In the genomic region with DNA sequence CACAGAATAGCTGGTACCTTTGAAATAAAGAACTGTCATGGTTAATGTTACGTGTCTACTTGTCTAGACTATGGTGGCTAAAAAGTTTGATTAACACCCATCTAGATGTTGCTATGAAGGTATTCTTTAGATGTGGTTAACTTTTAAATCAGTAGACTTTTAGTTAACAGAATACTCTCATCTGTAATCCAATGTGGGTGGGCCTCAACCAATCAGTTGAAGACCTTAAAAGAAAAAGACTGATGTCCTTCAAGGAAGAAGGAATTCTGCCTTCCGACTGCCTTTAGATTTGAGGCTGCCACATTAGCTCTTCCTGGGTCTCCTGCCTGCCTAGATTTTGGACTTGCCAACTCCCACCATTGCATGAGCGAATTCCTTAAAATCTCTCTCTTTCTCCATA, we compare ENCODE assay signal across 33 cellular contexts.
DNase-seq lines count a peak whose midpoint lies in the region; ATAC-seq, FAIRE-seq and TF ChIP-seq lines count a peak whose summit lies in the region.
"Had no signal": no experiment of that assay in that cellular context is flagged by ENCODE, and none has a peak within 500 bp of the region (broad histone marks: within the 10 kb centered on the region; RNA-seq: fewer than 3 reads in every experiment).

No MANE protein-coding gene starts in this region.

- H2AFZ ChIP-seq in K562 (ENCODE audit: low read depth, low read length), result no peak overlapping the region

- H4K20me1 ChIP-seq in K562 (replicated peaks; ENCODE audit: control insufficient read depth, insufficient read depth, low read length), result no peaks in the 10 kb centered on the region
- H4K20me1 ChIP-seq: BLaER1; BLaER1 treated with 17β-estradiol and CSF1 and Interleukin-3, amounts not matched to agents 10 nM and 100 nM had no signal

- POLR2A ChIA-PET in HEK293 (lab: Yijun Ruan, JAX), result no interaction called here
- POLR2A ChIA-PET in K562 (lab: Yijun Ruan, JAX), result no interaction called here

- no peak for TF ChIP-seq EP300 in K562 (IDR thresholded peaks at IDR 0.05; ENCODE audit: low read length)

- peaks cover 12% of the 10 kb centered on the region for H3K4me1 ChIP-seq in HEK293 (ENCODE audit: control insufficient read depth, insufficient read depth, low read length)
- H3K4me1 ChIP-seq in K562 (replicated peaks in 1 of 2; ENCODE audit: control insufficient read depth in 2 of 2, insufficient read depth in 2 of 2, low read length in 2 of 2), result no peaks in the 10 kb centered on the region
- H3K4me1 ChIP-seq in thyroid gland, result peaks cover 56 to 71% of the 10 kb centered on the region in 2 donors
- H3K4me1 ChIP-seq: BLaER1 had no signal

- intact Hi-C loops in K562 (cut with micrococcal nuclease) (no loop called here), thyroid gland (cut with DNase I) (no loop called here)

- CTCF ChIA-PET in HEK293 (lab: Yijun Ruan, JAX) (interaction anchor here (0.5 to 1.4 kb wide), 2 partner anchors 18 to 180 kb away, joined by 4 to 5 read pairs; no protein-coding TSS in a partner anchor), K562 (lab: Yijun Ruan, JAX; ENCODE audit: low intra/inter-chr PET ratio) (no interaction called here)

- no peak for DNase-seq in K562 (ENCODE audit: extremely low read depth in 1 of 4, low spot score in 3 of 4)
- no peak for DNase-seq in thyroid gland
- no peak for DNase-seq in Kasumi-1 (lab: John Stamatoyannopoulos, UW)
- no peak for DNase-seq in SHP77 treated with DMSO at 0.1 percent for 48 hours (lab: John Stamatoyannopoulos, UW)
- DNase-seq: 8988T; ACHN; AML-193; BE2C; C1 segment of cervical spinal cord; Caco-2; Calu3; CD4-positive, alpha-beta memory T cell; CD4-positive, alpha-beta T cell; CD4-positive, CD25-positive, alpha-beta regulatory T cell; CD8-positive, alpha-beta memory T cell; CD8-positive, alpha-beta T cell; COR-L47; DMS 273 treated with DMSO at 0.1 percent for 48 hours; DMS153; DMS53; DMS79; DMS79 treated with DMSO at 0.1 percent for 48 hours; DND-41; EL had no signal

- no peak for TF ChIP-seq POLR2A in K562 (conservative IDR thresholded peaks at IDR 0.05)
- TF ChIP-seq POLR2A in thyroid gland (IDR thresholded peaks at IDR 0.05), result no peak

- in situ Hi-C loops in K562 (cut with MboI), result no loop called here

- WGBS in K562 (ENCODE audit: insufficient coverage, low coverage, missing lambda C conversion rate), result 0% methylated on average over 3 of the region's 3 CpGs
- 93 to 96% methylated on average over 3 of the region's 3 CpGs for WGBS in thyroid gland, 2 donors

- no peak for FAIRE-seq in K562 (lab: Jason Lieb, UNC)
- FAIRE-seq: A204.1, A549, D721Med had no signal

- H3K79me2 ChIP-seq in K562 (ENCODE audit: control insufficient read depth, insufficient read depth, low read length), result no peaks in the 10 kb centered on the region

- H3K9me3 ChIP-seq in HEK293 (ENCODE audit: control insufficient read depth, insufficient read depth, low read depth, low read length), result no peaks in the 10 kb centered on the region
- H3K9me3 ChIP-seq in K562 (replicated peaks; ENCODE audit: control insufficient read depth, insufficient read depth, low read depth, low read length), result no peaks in the 10 kb centered on the region
- H3K9me3 ChIP-seq in thyroid gland, result no peaks in the 10 kb centered on the region
- H3K9me3 ChIP-seq: A549, BE2C, BLaER1, Caco-2 had no signal

- no TSS peak for BruUV-seq in K562 (replicated peaks; lab: Mats Ljungman, UMichigan)

- H3K9me1 ChIP-seq in K562 (ENCODE audit: control insufficient read depth, insufficient read depth, low read length), result no peaks in the 10 kb centered on the region

- no peak for TF ChIP-seq RAD21 in K562 (CRISPR knock-in tag; conservative IDR thresholded peaks at IDR 0.05 in 1 of 2, IDR thresholded peaks at IDR 0.05 in 1 of 2)

- no peak overlapping the region for H3K4me3 ChIP-seq in HEK293 (ENCODE audit: low read depth, low read length)
- no peak overlapping the region for H3K4me3 ChIP-seq in K562
- no peak overlapping the region for H3K4me3 ChIP-seq in thyroid gland (replicated peaks in 1 of 3)
- H3K4me3 ChIP-seq: A549; BLaER1; BLaER1 treated with 17β-estradiol and CSF1 and Interleukin-3, amounts not matched to agents 10 nM and 100 nM had no signal

- no peak overlapping the region for H3K4me2 ChIP-seq in K562 (ENCODE audit: insufficient read depth, low read length)
- H3K4me2 ChIP-seq: A549; BLaER1; BLaER1 treated with 17β-estradiol and CSF1 and Interleukin-3, amounts not matched to agents 10 nM and 100 nM had no signal

- H3K36me3 ChIP-seq in HEK293 (ENCODE audit: control insufficient read depth in 2 of 2, insufficient read depth in 1 of 2, low read length in 2 of 2), result no peaks in the 10 kb centered on the region
- no peaks in the 10 kb centered on the region for H3K36me3 ChIP-seq in K562 (ENCODE audit: control insufficient read depth, insufficient read depth, low read length)
- H3K36me3 ChIP-seq in thyroid gland, result no peaks in the 10 kb centered on the region
- H3K36me3 ChIP-seq: BE2C; BLaER1; BLaER1 treated with 17β-estradiol and CSF1 and Interleukin-3, amounts not matched to agents 10 nM and 100 nM had no signal

- H3K27ac ChIP-seq in HEK293 (ENCODE audit: extremely low read depth, low read depth, low read length), result no peak overlapping the region
- H3K27ac ChIP-seq in K562 (ENCODE audit: extremely low read depth, low read depth, low read length), result no peak overlapping the region
- H3K27ac ChIP-seq in thyroid gland, result peak overlapping the region; percentile 77 to 84 (median 82)
- H3K27ac ChIP-seq: 22Rv1; A549; BLaER1; BLaER1 treated with 17β-estradiol and CSF1 and Interleukin-3, amounts not matched to agents 10 nM and 100 nM; C4-2B had no signal

- no peak for ATAC-seq in K562
- no peak for ATAC-seq in GM21381 (IDR thresholded peaks at IDR 0.05; ENCODE audit: unreplicated experiment)
- ATAC-seq: A549; CD8-positive, alpha-beta T cell had no signal

- H3K9ac ChIP-seq in K562 (ENCODE audit: insufficient read depth in 1 of 2, low read depth in 2 of 2, low read length in 2 of 2), result no peak overlapping the region
- H3K9ac ChIP-seq: BLaER1; BLaER1 treated with 17β-estradiol and CSF1 and Interleukin-3, amounts not matched to agents 10 nM and 100 nM had no signal

- peaks cover 0 to 7% of the 10 kb centered on the region in 2 experiments; a peak in 1 of 5 replicates for H3K27me3 ChIP-seq in K562 (ENCODE audit: control insufficient read depth in 2 of 2, insufficient read depth in 2 of 2, low read length in 2 of 2)
- H3K27me3 ChIP-seq in thyroid gland, result no peaks in the 10 kb centered on the region
- H3K27me3 ChIP-seq: BE2C; BLaER1; BLaER1 treated with 17β-estradiol and CSF1 and Interleukin-3, amounts not matched to agents 10 nM and 100 nM had no signal

- TF ChIP-seq CTCF in HEK293 (tag by site-specific recombination; IDR thresholded peaks at IDR 0.05) (no peak), K562 (IDR thresholded peaks at IDR 0.05 in 2 of 3, conservative IDR thresholded peaks at IDR 0.05 in 1 of 3; ENCODE audit: insufficient read depth in 2 of 3, low read depth in 1 of 3, low read length in 3 of 3) (no peak), thyroid gland (IDR thresholded peaks at IDR 0.05) (no peak)

TF ChIP-seq in HEK293, 187 proteins besides CTCF, POLR2A, EP300 and RAD21:
- TF ChIP-seq EGR2 (tag by site-specific recombination; IDR thresholded peaks at IDR 0.05; ENCODE audit: low read depth) (no peak), ZNF10 (tag by site-specific recombination; IDR thresholded peaks at IDR 0.05) (peak; percentile 98)

TF ChIP-seq in K562, 482 proteins besides CTCF, POLR2A, EP300 and RAD21 (continues in another document):
- TF ChIP-seq RBM25 (IDR thresholded peaks at IDR 0.05; ENCODE audit: low read depth, low read length, severe bottlenecking), result peak; percentile 10
- TF ChIP-seq, protein P1, sequence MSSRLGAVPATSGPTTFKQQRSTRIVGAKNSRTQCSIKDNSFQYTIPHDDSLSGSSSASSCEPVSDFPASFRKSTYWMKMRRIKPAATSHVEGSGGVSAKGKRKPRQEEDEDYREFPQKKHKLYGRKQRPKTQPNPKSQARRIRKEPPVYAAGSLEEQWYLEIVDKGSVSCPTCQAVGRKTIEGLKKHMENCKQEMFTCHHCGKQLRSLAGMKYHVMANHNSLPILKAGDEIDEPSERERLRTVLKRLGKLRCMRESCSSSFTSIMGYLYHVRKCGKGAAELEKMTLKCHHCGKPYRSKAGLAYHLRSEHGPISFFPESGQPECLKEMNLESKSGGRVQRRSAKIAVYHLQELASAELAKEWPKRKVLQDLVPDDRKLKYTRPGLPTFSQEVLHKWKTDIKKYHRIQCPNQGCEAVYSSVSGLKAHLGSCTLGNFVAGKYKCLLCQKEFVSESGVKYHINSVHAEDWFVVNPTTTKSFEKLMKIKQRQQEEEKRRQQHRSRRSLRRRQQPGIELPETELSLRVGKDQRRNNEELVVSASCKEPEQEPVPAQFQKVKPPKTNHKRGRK (tag; IDR thresholded peaks at IDR 0.05), result no peak
- TF ChIP-seq CHD1 (IDR thresholded peaks at IDR 0.05; ENCODE audit: low read length), result no peak
- no peak for TF ChIP-seq ZNF184 (CRISPR knock-in tag; IDR thresholded peaks at IDR 0.05)
- no peak for TF ChIP-seq ZBTB1 (CRISPR knock-in tag; IDR thresholded peaks at IDR 0.05; ENCODE audit: borderline replicate concordance, low read depth)
- TF ChIP-seq GABPA (tag; conservative IDR thresholded peaks at IDR 0.05; ENCODE audit: low read depth), result no peak
- peak; percentile 92 for TF ChIP-seq ZNF134 (CRISPR knock-in tag; conservative IDR thresholded peaks at IDR 0.05)
- no peak for TF ChIP-seq FOXJ3 (CRISPR knock-in tag; IDR thresholded peaks at IDR 0.05)
- no peak for TF ChIP-seq ZNF384 (IDR thresholded peaks at IDR 0.05; ENCODE audit: low read depth, low read length)
- TF ChIP-seq, protein P2, sequence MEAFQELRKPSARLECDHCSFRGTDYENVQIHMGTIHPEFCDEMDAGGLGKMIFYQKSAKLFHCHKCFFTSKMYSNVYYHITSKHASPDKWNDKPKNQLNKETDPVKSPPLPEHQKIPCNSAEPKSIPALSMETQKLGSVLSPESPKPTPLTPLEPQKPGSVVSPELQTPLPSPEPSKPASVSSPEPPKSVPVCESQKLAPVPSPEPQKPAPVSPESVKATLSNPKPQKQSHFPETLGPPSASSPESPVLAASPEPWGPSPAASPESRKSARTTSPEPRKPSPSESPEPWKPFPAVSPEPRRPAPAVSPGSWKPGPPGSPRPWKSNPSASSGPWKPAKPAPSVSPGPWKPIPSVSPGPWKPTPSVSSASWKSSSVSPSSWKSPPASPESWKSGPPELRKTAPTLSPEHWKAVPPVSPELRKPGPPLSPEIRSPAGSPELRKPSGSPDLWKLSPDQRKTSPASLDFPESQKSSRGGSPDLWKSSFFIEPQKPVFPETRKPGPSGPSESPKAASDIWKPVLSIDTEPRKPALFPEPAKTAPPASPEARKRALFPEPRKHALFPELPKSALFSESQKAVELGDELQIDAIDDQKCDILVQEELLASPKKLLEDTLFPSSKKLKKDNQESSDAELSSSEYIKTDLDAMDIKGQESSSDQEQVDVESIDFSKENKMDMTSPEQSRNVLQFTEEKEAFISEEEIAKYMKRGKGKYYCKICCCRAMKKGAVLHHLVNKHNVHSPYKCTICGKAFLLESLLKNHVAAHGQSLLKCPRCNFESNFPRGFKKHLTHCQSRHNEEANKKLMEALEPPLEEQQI (IDR thresholded peaks at IDR 0.05), result no peak

Comparison
In these comparisons a context has a peak if more than half of its experiments do, and no peak if none do; other contexts are left out.
1. H3K27ac ChIP-seq: peak in thyroid gland (3 of 3); none in HEK293 (single experiment) and K562 (single experiment).